In genomic region chr13:99717959-99718674, GRCh38 we compare ENCODE assay signal across 23 cellular contexts.
"Had no signal": no experiment of that assay in that cellular context is flagged by ENCODE, and none has a peak within 500 bp of the region (broad histone marks: within the 10 kb centered on the region; RNA-seq: fewer than 3 reads in every experiment).

No MANE protein-coding gene starts in this region.

- H3K27ac ChIP-seq: epithelial cell of prostate, esophagus muscularis mucosa, gastroesophageal sphincter, neutrophil, psoas muscle, right lobe of liver, tibial artery, upper lobe of left lung, uterus had no signal

- H3K27ac Mint-ChIP-seq: dendritic cell treated with granulocyte-macrophage colony-stimulating factor and Interleukin-4, amounts not matched to agents 40 ng/mL and 50 ng/mL, for 4 days; effector memory CD8-positive, alpha-beta T cell; nephron progenitor cell; stimulated activated memory B cell treated with anti-CD40 and anti-IgM and Interleukin-4, amounts not matched to agents 10 μg/mL and 1 μg/mL and 100 μg/mL, for 72 hours; stimulated activated naive CD8-positive, alpha-beta T cell treated with anti-CD3 and anti-CD28 coated beads, Interleukin-15, Interleukin-2, amounts not matched to agents 100 ng/mL and 50 ng/mL, for 24 hours had no signal

- H3K27me3 ChIP-seq: esophagus muscularis mucosa, gastroesophageal sphincter, neutrophil, right lobe of liver, tibial artery, upper lobe of left lung, uterus had no signal

- H3K36me3 ChIP-seq: esophagus muscularis mucosa, gastroesophageal sphincter, neutrophil, right lobe of liver, tibial artery, upper lobe of left lung, uterus had no signal

- H3K9me3 ChIP-seq: esophagus muscularis mucosa, gastroesophageal sphincter, neutrophil, psoas muscle, right lobe of liver, tibial artery, upper lobe of left lung, uterus had no signal

- H3K9me3 Mint-ChIP-seq: dendritic cell treated with granulocyte-macrophage colony-stimulating factor and Interleukin-4, amounts not matched to agents 40 ng/mL and 50 ng/mL, for 4 days; effector memory CD8-positive, alpha-beta T cell; stimulated activated memory B cell treated with anti-CD40 and anti-IgM and Interleukin-4, amounts not matched to agents 10 μg/mL and 1 μg/mL and 100 μg/mL, for 72 hours; stimulated activated naive CD8-positive, alpha-beta T cell treated with anti-CD3 and anti-CD28 coated beads, Interleukin-15, Interleukin-2, amounts not matched to agents 100 ng/mL and 50 ng/mL, for 24 hours had no signal

- H3K4me3 ChIP-seq: esophagus muscularis mucosa, gastroesophageal sphincter, lung, psoas muscle, right lobe of liver, tibial artery, upper lobe of left lung, uterus had no signal

- H3K4me1 ChIP-seq: esophagus muscularis mucosa, gastroesophageal sphincter, psoas muscle, right lobe of liver, tibial artery, upper lobe of left lung, uterus had no signal

- H3K4me3 Mint-ChIP-seq: dendritic cell treated with granulocyte-macrophage colony-stimulating factor and Interleukin-4, amounts not matched to agents 40 ng/mL and 50 ng/mL, for 4 days; effector memory CD8-positive, alpha-beta T cell; nephron progenitor cell; stimulated activated memory B cell treated with anti-CD40 and anti-IgM and Interleukin-4, amounts not matched to agents 10 μg/mL and 1 μg/mL and 100 μg/mL, for 72 hours; stimulated activated naive CD8-positive, alpha-beta T cell treated with anti-CD3 and anti-CD28 coated beads, Interleukin-15, Interleukin-2, amounts not matched to agents 100 ng/mL and 50 ng/mL, for 24 hours had no signal

- DNase-seq: effector memory CD8-positive, alpha-beta T cell; glutamatergic neuron; left colon; left ventricle myocardium superior; mesenchymal stem cell; naive B cell; nephron progenitor cell; psoas muscle; retina; right lobe of liver; stimulated activated CD4-positive, alpha-beta T cell treated with anti-CD3 and anti-CD28 coated beads, Interleukin-4, amount 100 ng/mL, for 1 hour; stimulated activated CD8-positive, alpha-beta memory T cell treated with anti-CD3 and anti-CD28 coated beads, Interleukin-4, amount 100 ng/mL, for 48 hours; tibial artery; upper lobe of left lung; uterus had no signal

- H3K27me3 Mint-ChIP-seq: dendritic cell treated with granulocyte-macrophage colony-stimulating factor and Interleukin-4, amounts not matched to agents 40 ng/mL and 50 ng/mL, for 4 days; effector memory CD8-positive, alpha-beta T cell; naive B cell; stimulated activated memory B cell treated with anti-CD40 and anti-IgM and Interleukin-4, amounts not matched to agents 10 μg/mL and 1 μg/mL and 100 μg/mL, for 72 hours; stimulated activated naive CD8-positive, alpha-beta T cell treated with anti-CD3 and anti-CD28 coated beads, Interleukin-15, Interleukin-2, amounts not matched to agents 100 ng/mL and 50 ng/mL, for 24 hours had no signal

- ATAC-seq: effector memory CD8-positive, alpha-beta T cell; gastroesophageal sphincter; left colon; left ventricle myocardium superior; psoas muscle; right lobe of liver; stimulated activated memory B cell treated with anti-CD40 and anti-IgM and Interleukin-4, amounts not matched to agents 10 μg/mL and 1 μg/mL and 100 μg/mL, for 72 hours had no signal
